2 cellular contexts compared by ENCODE assay signal in genomic region chr5:180825768-180826525, GRCh38.
TF ChIP-seq lines count a peak whose summit lies in the region.

No MANE protein-coding gene starts in this region.

TF ChIP-seq in K562, 482 proteins besides CTCF, POLR2A, EP300 and RAD21:
- TF ChIP-seq CREB5 (CRISPR knock-in tag; IDR thresholded peaks at IDR 0.05) (no peak), FOSL1 (tag; conservative IDR thresholded peaks at IDR 0.05) (peak; percentile 35; the same call in 1 of the 2 replicates), DACH1 (IDR thresholded peaks at IDR 0.05; ENCODE audit: partially characterized antibody) (peak; percentile 5), MLLT1 (IDR thresholded peaks at IDR 0.05) (no peak), GABPB1 (CRISPR knock-in tag; IDR thresholded peaks at IDR 0.05) (no peak), CBX2 (IDR thresholded peaks at IDR 0.05; ENCODE audit: insufficient read depth, low read length, poor library complexity, severe bottlenecking) (no peak), PBX2 (CRISPR knock-in tag; IDR thresholded peaks at IDR 0.05; ENCODE audit: low read depth) (no peak), PBX2 (tag; conservative IDR thresholded peaks at IDR 0.05; ENCODE audit: low read depth) (0 out of 2 replicates have a peak, but pooled peaks have one; percentile 26)

TF ChIP-seq in liver, 16 proteins besides CTCF, POLR2A, EP300 and RAD21:
- TF ChIP-seq TAF1 (conservative IDR thresholded peaks at IDR 0.05), result no peak
- peak in 1 of 2 donors; percentile 53 for TF ChIP-seq RXRA (IDR thresholded peaks at IDR 0.05)
- peak; percentile 42 for TF ChIP-seq FOXA2 (IDR thresholded peaks at IDR 0.05)
- no peak for TF ChIP-seq NR2F2 (IDR thresholded peaks at IDR 0.05)
- TF ChIP-seq SP1 (IDR thresholded peaks at IDR 0.05), result peak; percentile 10
- peak; percentile 33 for TF ChIP-seq YY1 (IDR thresholded peaks at IDR 0.05)
- TF ChIP-seq MAX (IDR thresholded peaks at IDR 0.05), result peak; percentile 16
- TF ChIP-seq JUND (IDR thresholded peaks at IDR 0.05), result peak in 1 of 2 donors; percentile 66
- TF ChIP-seq EGR1 (IDR thresholded peaks at IDR 0.05; ENCODE audit: low read depth in 2 of 2), result no peak
- peak in 1 of 2 donors; percentile 62 for TF ChIP-seq HNF4A (conservative IDR thresholded peaks at IDR 0.05)
- TF ChIP-seq HNF4G (IDR thresholded peaks at IDR 0.05), result peak; percentile 22
- no peak for TF ChIP-seq FOXA1 (IDR thresholded peaks at IDR 0.05)
- TF ChIP-seq GABPA (IDR thresholded peaks at IDR 0.05 in 1 of 2, conservative IDR thresholded peaks at IDR 0.05 in 1 of 2), result no peak
- no peak for TF ChIP-seq ZBTB33 (IDR thresholded peaks at IDR 0.05)
- TF ChIP-seq REST (IDR thresholded peaks at IDR 0.05), result no peak
- TF ChIP-seq ATF3 (IDR thresholded peaks at IDR 0.05), result no peak
